Comparison of ENCODE assay signal across 8 cellular contexts in the genomic region with DNA sequence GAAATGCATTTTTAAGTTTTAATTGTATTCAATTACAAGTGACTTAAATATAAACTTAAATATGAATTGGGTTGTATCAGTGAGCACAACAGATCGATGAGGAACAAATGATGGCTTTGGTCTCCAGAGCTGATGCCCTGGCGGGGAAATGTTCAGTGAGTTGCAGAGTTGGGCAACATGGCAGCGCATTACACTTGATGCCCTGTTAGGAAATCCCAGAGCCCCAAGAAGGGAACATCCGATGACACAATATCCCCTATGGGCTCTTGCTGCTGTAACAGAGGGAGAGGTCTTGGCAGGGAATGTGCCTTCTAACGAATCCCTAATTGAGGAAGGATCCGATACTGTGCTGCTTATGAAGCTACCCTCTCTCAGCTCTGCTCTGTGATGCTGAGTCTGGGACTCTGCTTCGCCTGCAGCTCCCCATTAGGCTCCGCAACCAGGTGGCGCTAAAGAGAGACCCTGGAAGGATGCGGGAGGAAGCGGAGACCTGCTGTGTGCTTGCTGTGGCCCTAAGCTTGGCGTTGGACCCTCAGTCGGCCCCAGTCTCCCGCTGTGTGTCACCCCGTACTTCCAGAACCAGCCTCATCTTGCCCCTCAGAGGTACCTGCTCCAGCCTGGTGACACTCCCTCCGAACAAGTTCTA. TPM values are rescaled to one million over a fixed set of nuclear protein-coding genes. Genes with fewer than 3 reads are reported as not detected.
DNase-seq lines count a peak whose midpoint lies in the region; ATAC-seq, FAIRE-seq and TF ChIP-seq lines count a peak whose summit lies in the region.

No MANE protein-coding gene starts in this region.

- H3K4me3 ChIP-seq in Caco-2 (ENCODE audit: low read depth, low read length) (no peak overlapping the region), H7 (ENCODE audit: insufficient read depth, low read depth, low read length) (no peak overlapping the region), fibroblast of pulmonary artery (replicated peaks; ENCODE audit: low read depth, low read length) (no peak overlapping the region), pancreas (no peak overlapping the region)

- TF ChIP-seq CTCF in Caco-2 (IDR thresholded peaks at IDR 0.05; ENCODE audit: insufficient read depth in 1 of 2, low read depth in 1 of 2, low read length in 1 of 2, severe bottlenecking in 1 of 2, unreplicated experiment in 1 of 2) (peak; percentile 49 to 78), fibroblast of pulmonary artery (IDR thresholded peaks at IDR 0.05; ENCODE audit: low read length, missing control alignments) (peak; percentile 69), pancreas (IDR thresholded peaks at IDR 0.05) (peak in 3 of 4 donors; percentile 14 to 29 (median 17))

- intact Hi-C loops in Caco-2 (cut with micrococcal nuclease; ENCODE audit: unreplicated experiment) (loop anchor here (10.0 kb wide), 1 partner anchor 62 kb away; no protein-coding TSS in a partner anchor), pancreas (cut with DNase I) (no loop called here)

- no peaks in the 10 kb centered on the region for H3K36me3 Mint-ChIP-seq in Caco-2 (ENCODE audit: insufficient read depth, unreplicated experiment)

- H3K27ac Mint-ChIP-seq in Caco-2 (ENCODE audit: unreplicated experiment) = no peak overlapping the region

- POLR2A ChIA-PET in Caco-2 (lab: Charles Lee) = no interaction called here

- H3K27me3 Mint-ChIP-seq in Caco-2 (ENCODE audit: insufficient read depth, unreplicated experiment) = no peaks in the 10 kb centered on the region

- no peak overlapping the region for H3K27ac ChIP-seq in pancreas

- no peaks in the 10 kb centered on the region for H3K9me3 ChIP-seq in Caco-2
- no peaks in the 10 kb centered on the region for H3K9me3 ChIP-seq in pancreas

- no peaks in the 10 kb centered on the region for H3K9me3 Mint-ChIP-seq in Caco-2 (ENCODE audit: unreplicated experiment)

- no peaks in the 10 kb centered on the region for H3K27me3 ChIP-seq in Caco-2 (replicated peaks; ENCODE audit: control insufficient read depth, insufficient read depth, low read length)
- H3K27me3 ChIP-seq in H7 (ENCODE audit: control insufficient read depth, insufficient read depth, low read length) = no peaks in the 10 kb centered on the region
- H3K27me3 ChIP-seq in pancreas = no peaks in the 10 kb centered on the region

- H3K4me1 ChIP-seq in Caco-2 (no peaks in the 10 kb centered on the region), pancreas (no peaks in the 10 kb centered on the region)

- H3K4me1 Mint-ChIP-seq in Caco-2 (ENCODE audit: low read depth, unreplicated experiment) = no peaks in the 10 kb centered on the region

- DNase-seq in Caco-2 (peak; percentile 54 to 66), H7 (peak; percentile 77), NCI-H82 treated with DMSO at 0.1 percent for 48 hours (lab: John Stamatoyannopoulos, UW; ENCODE audit: unreplicated experiment) (peak; percentile 11), fibroblast of pulmonary artery (ENCODE audit: low read depth) (peak; percentile 36), pancreas (peak in 5 of 6 donors; percentile 11 to 80 (median 54))
- peak; percentile 71 for DNase-seq in activated CD8-positive, alpha-beta memory T cell treated with anti-CD3 and anti-CD28 coated beads, Interleukin-2, amount 50 U/mL, for 48 hours

- no TSS peak for BruUV-seq in Caco-2 (replicated peaks; lab: Mats Ljungman, UMichigan)

- CTCF ChIA-PET in Caco-2 (lab: Charles Lee) = interaction anchor here (1.0 to 1.6 kb wide), 5 partner anchors 61 to 153 kb away, joined by 3 to 15 read pairs (median 4); no protein-coding TSS in a partner anchor

- 27 to 33% methylated on average over 16 of the region's 16 CpGs for WGBS in pancreas, 2 donors

- ATAC-seq in pancreas (peak in 3 of 4 donors; percentile 82 to 86 (median 85)), HG03175 (IDR thresholded peaks at IDR 0.05; ENCODE audit: unreplicated experiment) (no peak), GM19395 (IDR thresholded peaks at IDR 0.05; ENCODE audit: unreplicated experiment) (no peak)

- H3K4me3 Mint-ChIP-seq in Caco-2 (ENCODE audit: unreplicated experiment) = no peak overlapping the region

- FAIRE-seq in pancreas (lab: Jason Lieb, UNC) = no peak

- H3K36me3 ChIP-seq in Caco-2 (ENCODE audit: control insufficient read depth, insufficient read depth, low read length) (no peaks in the 10 kb centered on the region), H7 (replicated peaks; ENCODE audit: control insufficient read depth, insufficient read depth, low read length) (no peaks in the 10 kb centered on the region), pancreas (no peaks in the 10 kb centered on the region)

RNA-seq across cellular contexts. Expression of gene PDHA1, which starts 38.9 kb away (rescaled TPM):
- total RNA-seq in Caco-2 (2022) (275 and 279 TPM in 2 replicates), pancreas (10 to 100 TPM; 76.8 to 96.0 (median 88.6) TPM)
- 237 and 271 TPM in 2 replicates for total RNA-seq in H7 (2014; rRNA removed; shearing (Covaris generic))
- 100 to 1,000 TPM; 132 to 161 TPM for polyA plus RNA-seq in pancreas

Comparison
In these comparisons a context has a peak if more than half of its experiments do, and no peak if none do; other contexts are left out.
1. DNase-seq: peak in every context shown above with its lines; median percentile 77 in H7; 71 in activated CD8-positive, alpha-beta memory T cell treated with anti-CD3 and anti-CD28 coated beads, Interleukin-2, amount 50 U/mL, for 48 hours; 60 in Caco-2; 54 in pancreas; 36 in fibroblast of pulmonary artery; 11 in NCI-H82 treated with DMSO at 0.1 percent for 48 hours.
2. CTCF ChIP-seq: peak in every context shown above with its lines; median percentile 69 in fibroblast of pulmonary artery; 64 in Caco-2; 17 in pancreas.
3. ATAC-seq: peak in pancreas (3 of 4); none in HG03175 (single experiment) and GM19395 (single experiment).